15 cellular contexts compared by ENCODE assay signal in the genomic region with DNA sequence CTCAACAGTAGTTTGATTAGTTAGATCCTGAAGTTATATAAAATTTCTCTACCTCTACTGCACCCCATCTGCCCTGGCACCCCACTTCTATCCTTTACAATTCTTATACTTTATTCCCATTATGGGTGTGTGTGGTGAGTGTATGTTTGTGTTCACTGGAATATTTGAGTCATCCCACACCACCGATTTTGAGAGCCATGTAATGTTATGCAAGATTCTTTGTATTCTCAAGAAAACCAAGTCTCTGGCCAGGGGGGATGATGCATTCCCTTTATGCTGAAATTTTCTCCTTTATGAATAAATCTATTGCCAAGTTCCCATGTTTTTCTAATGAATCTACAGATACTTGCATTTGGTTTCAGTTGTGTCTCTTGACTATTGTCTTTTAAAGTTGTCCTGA.
DNase-seq lines count a peak whose midpoint lies in the region; ATAC-seq and TF ChIP-seq lines count a peak whose summit lies in the region.
"Had no signal": no experiment of that assay in that cellular context is flagged by ENCODE, and none has a peak within 500 bp of the region (broad histone marks: within the 10 kb centered on the region; RNA-seq: fewer than 3 reads in every experiment).

No MANE protein-coding gene starts in this region.

- POLR2A ChIA-PET in AG04449 (lab: Yijun Ruan, JAX): no interaction called here

- intact Hi-C loops in vagina (cut with DNase I): no loop called here

- no peak overlapping the region for H3K27ac ChIP-seq in vagina
- H3K27ac ChIP-seq: Peyer's patch had no signal

- no peak for TF ChIP-seq CTCF in AG04449 (IDR thresholded peaks at IDR 0.05; ENCODE audit: insufficient read depth, low read length, missing control alignments)
- TF ChIP-seq CTCF in astrocyte of the cerebellum (IDR thresholded peaks at IDR 0.05; ENCODE audit: low read depth, low read length, missing control alignments): no peak
- TF ChIP-seq CTCF in fibroblast of villous mesenchyme (IDR thresholded peaks at IDR 0.05; ENCODE audit: insufficient read depth, low read depth, low read length): no peak
- TF ChIP-seq CTCF in vagina (IDR thresholded peaks at IDR 0.05): no peak

- no peaks in the 10 kb centered on the region for H3K9me3 ChIP-seq in vagina
- H3K9me3 ChIP-seq: Peyer's patch had no signal

- no peaks in the 10 kb centered on the region for H3K27me3 ChIP-seq in vagina
- H3K27me3 ChIP-seq: Peyer's patch had no signal

- CTCF ChIA-PET in AG04449 (lab: Yijun Ruan, JAX): interaction anchor here (1.2 to 3.4 kb wide), 4 partner anchors 9 to 757 kb away, joined by 3 to 32 read pairs (median 7); no protein-coding TSS in a partner anchor

- in situ Hi-C loops in astrocyte of the cerebellum (cut with HindIII; ENCODE audit: low sequenced_read_pairs): no loop called here

- no peak for ATAC-seq in GM21717 (IDR thresholded peaks at IDR 0.05; ENCODE audit: unreplicated experiment)
- no peak for ATAC-seq in HG03457 (IDR thresholded peaks at IDR 0.05; ENCODE audit: unreplicated experiment)

- no peaks in the 10 kb centered on the region for H3K4me1 ChIP-seq in vagina
- H3K4me1 ChIP-seq: Peyer's patch had no signal

- H3K4me3 ChIP-seq in AG04449 (ENCODE audit: low read depth, low read length): no peak overlapping the region
- H3K4me3 ChIP-seq in astrocyte of the cerebellum (ENCODE audit: low read depth, low read length): no peak overlapping the region
- H3K4me3 ChIP-seq in fibroblast of villous mesenchyme (ENCODE audit: low read depth, low read length): no peak overlapping the region
- no peak overlapping the region for H3K4me3 ChIP-seq in vagina
- H3K4me3 ChIP-seq: Peyer's patch had no signal

- TF ChIP-seq POLR2A in vagina (IDR thresholded peaks at IDR 0.05): no peak

- DNase-seq in AG04449 (ENCODE audit: low read depth, low spot score) (peak; percentile 94), HCEC 1CT (peak; percentile 86), astrocyte of the cerebellum (ENCODE audit: low read depth) (peak; percentile 97), fibroblast of villous mesenchyme (ENCODE audit: low read depth) (peak; percentile 63), GM19240 (ENCODE audit: insufficient read length, low spot score) (no peak), vagina (ENCODE audit: extremely low spot score in 2 of 2) (no peak)
- DNase-seq: erythroblast; NCI-H1048; NCI-H748 treated with DMSO at 0.1 percent for 48 hours; Peyer's patch; posterior cingulate gyrus; stimulated activated CD4-positive, alpha-beta T cell treated with anti-CD3 and anti-CD28 coated beads, Interleukin-12 subunit alpha, Interleukin-12 subunit beta, amount 100 ng/mL, for 4 hours; T-helper 1 cell had no signal

- no peaks in the 10 kb centered on the region for H3K36me3 ChIP-seq in vagina
- H3K36me3 ChIP-seq: Peyer's patch had no signal

Comparison
In these comparisons a context has a peak if more than half of its experiments do, and no peak if none do; other contexts are left out.
1. DNase-seq: peak in AG04449 (single experiment), HCEC 1CT (single experiment), astrocyte of the cerebellum (single experiment) and fibroblast of villous mesenchyme (single experiment); none in GM19240 (single experiment) and vagina (0 of 2).